In genomic region chr1:65001238-65001792, GRCh38 we compare ENCODE assay signal across 8 cellular contexts. TPM values are rescaled to one million over a fixed set of nuclear protein-coding genes. Genes with fewer than 3 reads are reported as not detected.
DNase-seq lines count a peak whose midpoint lies in the region; ATAC-seq and TF ChIP-seq lines count a peak whose summit lies in the region.

No MANE protein-coding gene starts in this region.

- H3K27ac ChIP-seq in fibroblast of lung (ENCODE audit: insufficient read depth, low read length) (peak overlapping the region; percentile 91), transverse colon (peak overlapping the region in 3 of 4 donors; percentile 87 to 92 (median 89))

- intact Hi-C loops in transverse colon (cut with DNase I; ENCODE audit: low total_unique reads) = loop anchor here (2.0 kb wide), 1 partner anchor 73 kb away; no protein-coding TSS in a partner anchor

- DNase-seq in activated T-cell treated with anti-CD3 and anti-CD28 coated beads for 4 hours = peak; percentile 77
- peak; percentile 52 to 67 for DNase-seq in fibroblast of lung (ENCODE audit: low read depth in 2 of 2)
- DNase-seq in progenitor cell of endocrine pancreas (ENCODE audit: low spot score, unreplicated experiment) = no peak
- peak; percentile 72 for DNase-seq in transverse colon
- no peak for DNase-seq in NCI-H1048 (lab: John Stamatoyannopoulos, UW)

- peak overlapping the region in 2 of 4 experiments; percentile 14 to 60 for H3K4me3 ChIP-seq in fibroblast of lung (replicated peaks in 1 of 4; ENCODE audit: control extremely low read depth in 1 of 4, insufficient read depth in 1 of 4, low read depth in 3 of 4, low read length in 4 of 4)
- no peak overlapping the region for H3K4me3 ChIP-seq in transverse colon

- H3K4me2 ChIP-seq in fibroblast of lung (ENCODE audit: extremely low read depth, insufficient read depth, low read length) = peak overlapping the region; percentile 97

- H3K36me3 ChIP-seq in fibroblast of lung (ENCODE audit: control insufficient read depth, insufficient read depth, low read length) (no peaks in the 10 kb centered on the region), transverse colon (no peaks in the 10 kb centered on the region)

- H3K27me3 Mint-ChIP-seq in progenitor cell of endocrine pancreas = peaks cover 46% of the 10 kb centered on the region

- peak; percentile 38 for ATAC-seq in HG02884 (IDR thresholded peaks at IDR 0.05; ENCODE audit: unreplicated experiment)
- ATAC-seq in HG03354 (IDR thresholded peaks at IDR 0.05; ENCODE audit: poor library complexity, severe bottlenecking, unreplicated experiment) = no peak
- ATAC-seq in HG02840 (IDR thresholded peaks at IDR 0.05; ENCODE audit: low FRiP score, unreplicated experiment) = no peak

- WGBS in transverse colon (ENCODE audit: low coverage in 1 of 2), 2 donors = 52 to 60% methylated on average over 6 to 18 of the region's 18 CpGs

- H3K9me3 Mint-ChIP-seq in progenitor cell of endocrine pancreas (ENCODE audit: low read depth) = peaks cover 21% of the 10 kb centered on the region

- H3K27me3 ChIP-seq in fibroblast of lung (ENCODE audit: control insufficient read depth, insufficient read depth, low read length) = no peaks in the 10 kb centered on the region
- H3K27me3 ChIP-seq in transverse colon = no peaks in the 10 kb centered on the region

- H4K20me1 ChIP-seq in fibroblast of lung (ENCODE audit: control insufficient read depth, extremely low read depth, insufficient read depth, low read length) = no peaks in the 10 kb centered on the region

- in situ Hi-C loops in transverse colon (cut with MboI; ENCODE audit: low pct_ligation_motif_present in 1 of 4, low pct_unique_long_range_greater_than_20kb in 1 of 4, low sequenced_read_pairs in 3 of 4) = no loop called here

- H3K4me3 Mint-ChIP-seq in progenitor cell of endocrine pancreas (ENCODE audit: low read depth) = peak overlapping the region; percentile 2

- H3K4me1 ChIP-seq in fibroblast of lung (ENCODE audit: control insufficient read depth, extremely low read depth, insufficient read depth, low read length) (peaks cover 4% of the 10 kb centered on the region), transverse colon (peaks cover 0 to 14% (median 6%) of the 10 kb centered on the region in 4 donors)

- H3K27ac Mint-ChIP-seq in progenitor cell of endocrine pancreas = peak overlapping the region; percentile 32

- H3K36me3 Mint-ChIP-seq in progenitor cell of endocrine pancreas (ENCODE audit: insufficient read depth) = peaks cover 12% of the 10 kb centered on the region

- TF ChIP-seq EP300 in transverse colon (IDR thresholded peaks at IDR 0.05; ENCODE audit: low read depth) = no peak

- peaks cover 12% of the 10 kb centered on the region for H3K4me1 Mint-ChIP-seq in progenitor cell of endocrine pancreas (ENCODE audit: low read depth)

- H3K79me2 ChIP-seq in fibroblast of lung (ENCODE audit: control insufficient read depth, insufficient read depth, low read length) = no peaks in the 10 kb centered on the region

- TF ChIP-seq CTCF in fibroblast of lung (conservative IDR thresholded peaks at IDR 0.05 in 1 of 2, IDR thresholded peaks at IDR 0.05 in 1 of 2; ENCODE audit: low read depth in 1 of 2, low read length in 2 of 2) (peak in 1 of 2 donors; percentile 5), progenitor cell of endocrine pancreas (IDR thresholded peaks at IDR 0.05; ENCODE audit: unreplicated experiment) (no peak), transverse colon (IDR thresholded peaks at IDR 0.05) (no peak)

- peak overlapping the region; percentile 60 for H2AFZ ChIP-seq in fibroblast of lung (ENCODE audit: low read length)

- H3K9ac ChIP-seq in fibroblast of lung (ENCODE audit: insufficient read depth, low read length) = no peak overlapping the region

- peak; percentile 30 for TF ChIP-seq POLR2A in transverse colon (IDR thresholded peaks at IDR 0.05)

- no peaks in the 10 kb centered on the region for H3K9me3 ChIP-seq in fibroblast of lung (ENCODE audit: control insufficient read depth, insufficient read depth, low read depth, low read length)
- no peaks in the 10 kb centered on the region for H3K9me3 ChIP-seq in transverse colon

RNA-seq across cellular contexts. Expression of gene JAK1, which starts 35.0 kb away (rescaled TPM):
- total RNA-seq in fibroblast of lung (145 and 152 TPM in 2 replicates), progenitor cell of endocrine pancreas (30.2 and 32.5 TPM in 2 replicates), transverse colon (100 to 1,000 TPM in 3 of 4 donors, 10 to 100 TPM in 1; 52.9 to 169 (median 126) TPM)
- 131 and 144 TPM in 2 replicates for polyA plus RNA-seq in fibroblast of lung
- polyA plus RNA-seq in fibroblast of lung (2012) = 92.7 and 111 TPM in 2 replicates
- 132 and 135 TPM in 2 replicates for polyA minus RNA-seq in fibroblast of lung (ENCODE audit: low replicate concordance)

Comparison
In these comparisons a context has a peak if more than half of its experiments do, and no peak if none do; other contexts are left out.
1. DNase-seq: peak in activated T-cell treated with anti-CD3 and anti-CD28 coated beads for 4 hours (single experiment), fibroblast of lung (2 of 2) and transverse colon (single experiment); none in progenitor cell of endocrine pancreas (single experiment) and NCI-H1048 (single experiment).